ENCODE assay signal across 1 cellular context in genomic region chr2:169715379-169716228, GRCh38.
A peak's percentile ranks its signal among the peaks of the same experiment; 100 is the strongest.
TF ChIP-seq lines count a peak whose summit lies in the region.

No MANE protein-coding gene starts in this region.

TF ChIP-seq in K562, 482 proteins besides CTCF, POLR2A, EP300 and RAD21 (continued from another document and continues in another):
- TF ChIP-seq ZBTB43 (CRISPR knock-in tag; IDR thresholded peaks at IDR 0.05) (no peak; the same call in 1 of the 2 replicates), RBM17 (IDR thresholded peaks at IDR 0.05; ENCODE audit: borderline replicate concordance, low read depth, low read length) (no peak), ZNF512 (tag; IDR thresholded peaks at IDR 0.05) (no peak), VEZF1 (CRISPR knock-in tag; IDR thresholded peaks at IDR 0.05) (peak; percentile 37; the same call in 1 of the 2 replicates), MECOM (CRISPR knock-in tag; IDR thresholded peaks at IDR 0.05) (no peak), XRCC3 (IDR thresholded peaks at IDR 0.05) (no peak), RFX5 (IDR thresholded peaks at IDR 0.05; ENCODE audit: low read depth, low read length) (no peak), KAT8 (IDR thresholded peaks at IDR 0.05; ENCODE audit: low read depth) (no peak), NFE2L1 (tag; IDR thresholded peaks at IDR 0.05; ENCODE audit: borderline replicate concordance, low read depth) (no peak), SAFB (IDR thresholded peaks at IDR 0.05; ENCODE audit: borderline replicate concordance, low read depth, low read length) (no peak), ZNF695 (CRISPR knock-in tag; IDR thresholded peaks at IDR 0.05) (no peak), RBM14 (IDR thresholded peaks at IDR 0.05; ENCODE audit: borderline replicate concordance, insufficient read depth, low read depth, low read length) (no peak), FOXK2 (conservative IDR thresholded peaks at IDR 0.05 in 1 of 2, IDR thresholded peaks at IDR 0.05 in 1 of 2; ENCODE audit: low read depth in 2 of 2) (no peak), TAF9B (IDR thresholded peaks at IDR 0.05; ENCODE audit: partially characterized antibody) (no peak), FUS (optimal IDR thresholded peaks at IDR 0.05; ENCODE audit: low read depth, low read length) (no peak), TRIM24 (IDR thresholded peaks at IDR 0.05) (no peak), ZNF551 (CRISPR knock-in tag; IDR thresholded peaks at IDR 0.05) (no peak), SP1 (CRISPR knock-in tag; IDR thresholded peaks at IDR 0.05) (no peak), ZNF224 (CRISPR knock-in tag; IDR thresholded peaks at IDR 0.05) (no peak), MTA1 (IDR thresholded peaks at IDR 0.05; ENCODE audit: borderline replicate concordance) (no peak), ZBTB2 (IDR thresholded peaks at IDR 0.05) (no peak), POLR3G (IDR thresholded peaks at IDR 0.05; ENCODE audit: extremely low read depth, insufficient read length, insufficient replicate concordance) (no peak), JUN (IDR thresholded peaks at IDR 0.05; ENCODE audit: borderline replicate concordance, low read depth, low read length) (no peak), JUN (CRISPR knock-in tag; IDR thresholded peaks at IDR 0.05; ENCODE audit: borderline replicate concordance) (no peak; the same call in 1 of the 2 replicates), HMG20A (CRISPR knock-in tag; conservative IDR thresholded peaks at IDR 0.05) (no peak), ARHGAP35 (IDR thresholded peaks at IDR 0.05; ENCODE audit: partially characterized antibody) (no peak), HMGXB4 (CRISPR knock-in tag; IDR thresholded peaks at IDR 0.05) (no peak), DNMT1 (IDR thresholded peaks at IDR 0.05) (no peak), ZBTB9 (CRISPR knock-in tag; IDR thresholded peaks at IDR 0.05) (no peak), ZNF253 (CRISPR knock-in tag; conservative IDR thresholded peaks at IDR 0.05) (no peak), KDM2B (CRISPR knock-in tag; IDR thresholded peaks at IDR 0.05) (no peak), ZNF740 (CRISPR knock-in tag; IDR thresholded peaks at IDR 0.05) (0 out of 2 replicates have a peak, but pooled peaks have one; percentile 42), ZNF740 (tag; IDR thresholded peaks at IDR 0.05) (no peak; a peak in 1 of 4 replicates), HDAC6 (IDR thresholded peaks at IDR 0.05; ENCODE audit: low read depth, low read length) (no peak), ZNF766 (CRISPR knock-in tag; conservative IDR thresholded peaks at IDR 0.05) (no peak), ZNF197 (CRISPR knock-in tag; IDR thresholded peaks at IDR 0.05; ENCODE audit: low read depth) (no peak), DIDO1 (tag; IDR thresholded peaks at IDR 0.05; ENCODE audit: low read depth) (no peak), BDP1 (IDR thresholded peaks at IDR 0.05; ENCODE audit: insufficient read depth, insufficient read length) (no peak), TCF7 (IDR thresholded peaks at IDR 0.05; ENCODE audit: borderline replicate concordance) (no peak), KDM5B (IDR thresholded peaks at IDR 0.05; ENCODE audit: insufficient replicate concordance, low read depth, low read length) (peak; percentile 11), BHLHE40 (IDR thresholded peaks at IDR 0.05; ENCODE audit: low read length) (peak; percentile 64; the same call in 1 of the 2 replicates), SNAPC5 (CRISPR knock-in tag; IDR thresholded peaks at IDR 0.05) (no peak), PHTF2 (CRISPR knock-in tag; IDR thresholded peaks at IDR 0.05) (no peak), PBX2 (CRISPR knock-in tag; IDR thresholded peaks at IDR 0.05; ENCODE audit: low read depth) (no peak), PBX2 (tag; conservative IDR thresholded peaks at IDR 0.05; ENCODE audit: low read depth) (no peak), TBP (optimal IDR thresholded peaks at IDR 0.05; ENCODE audit: low read depth, low read length) (no peak), GABPA (tag; conservative IDR thresholded peaks at IDR 0.05; ENCODE audit: low read depth) (no peak), ZFP91 (CRISPR knock-in tag; IDR thresholded peaks at IDR 0.05) (no peak), PURB (CRISPR knock-in tag; IDR thresholded peaks at IDR 0.05; ENCODE audit: low read depth) (no peak), ZNF175 (CRISPR knock-in tag; IDR thresholded peaks at IDR 0.05; ENCODE audit: low read depth) (no peak), ZNF77 (CRISPR knock-in tag; IDR thresholded peaks at IDR 0.05) (no peak), ZNF398 (CRISPR knock-in tag; IDR thresholded peaks at IDR 0.05) (no peak), ZKSCAN8 (CRISPR knock-in tag; IDR thresholded peaks at IDR 0.05) (no peak), SNIP1 (IDR thresholded peaks at IDR 0.05; ENCODE audit: low read depth) (no peak), ZNF785 (CRISPR knock-in tag; IDR thresholded peaks at IDR 0.05) (no peak), ZNF780A (CRISPR knock-in tag; IDR thresholded peaks at IDR 0.05) (no peak), NR4A1 (CRISPR knock-in tag; IDR thresholded peaks at IDR 0.05) (no peak), NR4A1 (tag; IDR thresholded peaks at IDR 0.05) (no peak), RBM22 (IDR thresholded peaks at IDR 0.05; ENCODE audit: low read depth, low read length, poor library complexity, severe bottlenecking) (no peak), ZNF174 (CRISPR knock-in tag; IDR thresholded peaks at IDR 0.05) (no peak)
